Comparison of ENCODE assay signal across 21 cellular contexts in the genomic region with DNA sequence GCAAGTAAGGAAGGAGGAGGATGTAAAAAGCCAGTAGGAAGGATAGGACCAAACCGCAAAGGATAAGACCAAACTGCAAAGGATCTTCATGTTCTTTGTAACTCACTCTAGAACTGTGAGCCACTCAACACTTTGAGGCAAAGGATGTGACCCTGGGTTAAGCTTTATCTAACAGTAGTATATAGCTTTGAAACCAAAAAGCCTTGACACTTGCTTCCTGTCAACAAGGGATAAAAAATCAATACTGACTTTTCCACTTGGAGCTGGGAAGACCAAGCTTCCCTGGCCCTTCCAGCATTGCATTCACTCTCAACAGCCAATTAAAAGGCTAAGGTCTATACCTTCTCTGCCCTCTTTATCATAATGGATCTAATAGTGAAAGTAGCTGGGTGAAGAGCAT. TPM values are rescaled to one million over a fixed set of nuclear protein-coding genes. Genes with fewer than 3 reads are reported as not detected.
DNase-seq lines count a peak whose midpoint lies in the region; ATAC-seq, FAIRE-seq and TF ChIP-seq lines count a peak whose summit lies in the region.
"Had no signal": no experiment of that assay in that cellular context is flagged by ENCODE, and none has a peak within 500 bp of the region (broad histone marks: within the 10 kb centered on the region; RNA-seq: fewer than 3 reads in every experiment).

No MANE protein-coding gene starts in this region.

- peaks cover 35% of the 10 kb centered on the region for H3K4me1 Mint-ChIP-seq in activated naive CD4-positive, alpha-beta T cell treated with anti-CD3 and anti-CD28 coated beads, Interleukin-2, amount 10 ng/mL, durations not matched to agents 7 days and 5 days
- peaks cover 19% of the 10 kb centered on the region for H3K4me1 Mint-ChIP-seq in activated naive CD4-positive, alpha-beta T cell treated with anti-CD3 and anti-CD28 coated beads for 36 hours (ENCODE audit: low read depth)
- H3K4me1 Mint-ChIP-seq in activated CD4-positive, alpha-beta memory T cell treated with anti-CD3 and anti-CD28 coated beads for 36 hours (ENCODE audit: low read depth), result peaks cover 17% of the 10 kb centered on the region

- H3K9ac ChIP-seq in HepG2 (ENCODE audit: insufficient read depth, low read depth, low read length), result no peak overlapping the region
- H3K9ac ChIP-seq in skeletal muscle tissue (ENCODE audit: low read depth in 1 of 3, low read length in 3 of 3), result no peak overlapping the region

- H3K4me3 ChIP-seq in HepG2 (replicated peaks in 1 of 3; ENCODE audit: insufficient read depth in 1 of 3, low read depth in 2 of 3, low read length in 3 of 3), result no peak overlapping the region
- peak overlapping the region in 1 of 3 donors; percentile 35 for H3K4me3 ChIP-seq in skeletal muscle tissue (ENCODE audit: low read length in 3 of 3)

- H2AFZ ChIP-seq in HepG2 (ENCODE audit: low read length), result no peak overlapping the region

- peaks cover 34 to 68% of the 10 kb centered on the region in 2 experiments for H3K36me3 ChIP-seq in HepG2 (replicated peaks in 1 of 2; ENCODE audit: control insufficient read depth in 1 of 2, insufficient read depth in 2 of 2, low read length in 2 of 2)
- peaks cover 32 to 40% (median 36%) of the 10 kb centered on the region in 3 donors for H3K36me3 ChIP-seq in skeletal muscle tissue (ENCODE audit: control insufficient read depth in 3 of 3, insufficient read depth in 3 of 3, low read length in 3 of 3)

- H3K27ac ChIP-seq in HepG2 (ENCODE audit: extremely low read length, insufficient read depth, low read length), result peak overlapping the region; percentile 2
- peak overlapping the region; percentile 79 for H3K27ac ChIP-seq in skeletal muscle tissue (ENCODE audit: low read depth, low read length)

- TF ChIP-seq EP300 in HepG2 (IDR thresholded peaks at IDR 0.05; ENCODE audit: low read depth in 2 of 2, low read length in 2 of 2) (no peak), HepG2 (CRISPR knock-in tag; IDR thresholded peaks at IDR 0.05; ENCODE audit: borderline replicate concordance) (no peak)

- H4K20me1 ChIP-seq in HepG2 (ENCODE audit: insufficient read depth, low read length), result no peaks in the 10 kb centered on the region

- no peak overlapping the region for H3K4me2 ChIP-seq in HepG2 (ENCODE audit: low read depth, low read length)

- H3K9me3 ChIP-seq in HepG2 (ENCODE audit: low read length), result no peaks in the 10 kb centered on the region
- H3K9me3 ChIP-seq in skeletal muscle tissue (ENCODE audit: control insufficient read depth in 3 of 3, low read length in 3 of 3), result no peaks in the 10 kb centered on the region

- no peaks in the 10 kb centered on the region for H3K27me3 Mint-ChIP-seq in activated naive CD4-positive, alpha-beta T cell treated with anti-CD3 and anti-CD28 coated beads, Interleukin-2, amount 10 ng/mL, durations not matched to agents 7 days and 5 days
- no peaks in the 10 kb centered on the region for H3K27me3 Mint-ChIP-seq in activated naive CD4-positive, alpha-beta T cell treated with anti-CD3 and anti-CD28 coated beads for 36 hours (ENCODE audit: low read depth)
- H3K27me3 Mint-ChIP-seq in activated CD4-positive, alpha-beta memory T cell treated with anti-CD3 and anti-CD28 coated beads for 36 hours, result no peaks in the 10 kb centered on the region
- H3K27me3 Mint-ChIP-seq: CD8-positive, alpha-beta memory T cell had no signal

- no peak for TF ChIP-seq POLR2A in HepG2 (IDR thresholded peaks at IDR 0.05; ENCODE audit: insufficient read depth in 1 of 2, low read depth in 2 of 2, low read length in 2 of 2)

- H3K36me3 Mint-ChIP-seq in activated naive CD4-positive, alpha-beta T cell treated with anti-CD3 and anti-CD28 coated beads, Interleukin-2, amount 10 ng/mL, durations not matched to agents 7 days and 5 days, result peaks cover 59% of the 10 kb centered on the region
- peaks cover 34% of the 10 kb centered on the region for H3K36me3 Mint-ChIP-seq in activated naive CD4-positive, alpha-beta T cell treated with anti-CD3 and anti-CD28 coated beads for 36 hours (ENCODE audit: low read depth)
- H3K36me3 Mint-ChIP-seq in activated CD4-positive, alpha-beta memory T cell treated with anti-CD3 and anti-CD28 coated beads for 36 hours, result peaks cover 36% of the 10 kb centered on the region

- WGBS in HepG2 (ENCODE audit: low lambda C conversion rate), result 86% methylated on average over 1 of the region's 1 CpG

- ATAC-seq in HepG2 (peak; percentile 84), HG03439 (IDR thresholded peaks at IDR 0.05; ENCODE audit: unreplicated experiment) (no peak), HG03135 (IDR thresholded peaks at IDR 0.05; ENCODE audit: unreplicated experiment) (no peak)
- ATAC-seq: left colon had no signal

- no peak for TF ChIP-seq RAD21 in HepG2 (CRISPR knock-in tag; IDR thresholded peaks at IDR 0.05)

- no peak for DNase-seq in activated naive CD4-positive, alpha-beta T cell treated with anti-CD3 and anti-CD28 coated beads, Interleukin-2, amount 10 ng/mL, durations not matched to agents 7 days and 5 days
- DNase-seq in activated naive CD4-positive, alpha-beta T cell treated with anti-CD3 and anti-CD28 coated beads for 36 hours, result no peak
- DNase-seq in activated CD4-positive, alpha-beta memory T cell treated with anti-CD3 and anti-CD28 coated beads for 36 hours, result no peak
- DNase-seq in HepG2 (ENCODE audit: low spot score) (no peak), NCI-H1436 treated with DMSO at 0.1 percent for 48 hours (lab: John Stamatoyannopoulos, UW) (no peak)
- DNase-seq: activated effector memory CD4-positive, alpha-beta T cell treated with anti-CD3 and anti-CD28 coated beads, Interleukin-2, amount 50 U/mL, for 16 hours; amniotic stem cell; CD8-positive, alpha-beta memory T cell; DMS53; GDM1; head of caudate nucleus; left colon; NCI-H2171 treated with DMSO at 0.1 percent for 48 hours; NCI-H524 treated with DMSO at 0.1 percent for 48 hours had no signal

- intact Hi-C loops in activated naive CD4-positive, alpha-beta T cell treated with anti-CD3 and anti-CD28 coated beads for 36 hours (cut with micrococcal nuclease), result loop anchor here (5.0 kb wide), 1 partner anchor 146 kb away; a partner anchor contains a TSS
- intact Hi-C loops in activated CD4-positive, alpha-beta memory T cell treated with anti-CD3 and anti-CD28 coated beads for 36 hours (cut with micrococcal nuclease), result no loop called here
- intact Hi-C loops in HepG2 (cut with micrococcal nuclease; ENCODE audit: unreplicated experiment), result no loop called here

- FAIRE-seq in HepG2 (lab: Jason Lieb, UNC), result no peak
- FAIRE-seq: GM18507, H54, urothelium cell line had no signal

- H3K27me3 ChIP-seq in HepG2 (ENCODE audit: control insufficient read depth in 1 of 2, insufficient read depth in 2 of 2, low read length in 2 of 2), result no peaks in the 10 kb centered on the region
- no peaks in the 10 kb centered on the region for H3K27me3 ChIP-seq in skeletal muscle tissue (ENCODE audit: control insufficient read depth in 3 of 3, insufficient read depth in 3 of 3, low read length in 3 of 3)

- no peak overlapping the region for H3K4me3 Mint-ChIP-seq in activated naive CD4-positive, alpha-beta T cell treated with anti-CD3 and anti-CD28 coated beads, Interleukin-2, amount 10 ng/mL, durations not matched to agents 7 days and 5 days
- H3K4me3 Mint-ChIP-seq in activated naive CD4-positive, alpha-beta T cell treated with anti-CD3 and anti-CD28 coated beads for 36 hours, result no peak overlapping the region
- no peak overlapping the region for H3K4me3 Mint-ChIP-seq in activated CD4-positive, alpha-beta memory T cell treated with anti-CD3 and anti-CD28 coated beads for 36 hours
- H3K4me3 Mint-ChIP-seq: CD8-positive, alpha-beta memory T cell had no signal

- H3K9me3 Mint-ChIP-seq in activated naive CD4-positive, alpha-beta T cell treated with anti-CD3 and anti-CD28 coated beads, Interleukin-2, amount 10 ng/mL, durations not matched to agents 7 days and 5 days, result no peaks in the 10 kb centered on the region
- H3K9me3 Mint-ChIP-seq in activated naive CD4-positive, alpha-beta T cell treated with anti-CD3 and anti-CD28 coated beads for 36 hours, result no peaks in the 10 kb centered on the region
- H3K9me3 Mint-ChIP-seq in activated CD4-positive, alpha-beta memory T cell treated with anti-CD3 and anti-CD28 coated beads for 36 hours, result no peaks in the 10 kb centered on the region
- H3K9me3 Mint-ChIP-seq: CD8-positive, alpha-beta memory T cell had no signal

- TF ChIP-seq CTCF in HepG2 (CRISPR knock-in tag; IDR thresholded peaks at IDR 0.05), result no peak

- no peaks in the 10 kb centered on the region for H3K79me2 ChIP-seq in HepG2 (ENCODE audit: insufficient read depth, low read length)

- peaks cover 17% of the 10 kb centered on the region for H3K4me1 ChIP-seq in HepG2 (ENCODE audit: insufficient read depth, low read length)
- H3K4me1 ChIP-seq in skeletal muscle tissue (ENCODE audit: control insufficient read depth in 3 of 3, insufficient read depth in 3 of 3, low read length in 3 of 3), result peaks cover 17 to 28% (median 21%) of the 10 kb centered on the region in 3 donors

- in situ Hi-C loops in HepG2 (cut with HindIII; ENCODE audit: extremely low pct_ligation_motif_present, low pct_unique_long_range_greater_than_20kb), result no loop called here

- POLR2A ChIA-PET in activated CD4-positive, alpha-beta memory T cell treated with anti-CD3 and anti-CD28 coated beads for 36 hours (lab: Charles Lee), result no interaction called here
- POLR2A ChIA-PET in HepG2 (lab: Yijun Ruan, JAX), result interaction anchor here (1.1 kb wide), 1 partner anchor 21 kb away, joined by 4 read pairs; a partner anchor contains a TSS

- no TSS peak for BruUV-seq in HepG2 (replicated peaks; lab: Mats Ljungman, UMichigan)

- CTCF ChIA-PET in activated naive CD4-positive, alpha-beta T cell treated with anti-CD3 and anti-CD28 coated beads, Interleukin-2, amount 10 ng/mL, durations not matched to agents 7 days and 5 days (lab: Charles Lee), result interaction anchor here (1.1 kb wide), 1 partner anchor 11 kb away, joined by 3 read pairs; no protein-coding TSS in a partner anchor
- CTCF ChIA-PET in activated naive CD4-positive, alpha-beta T cell treated with anti-CD3 and anti-CD28 coated beads for 36 hours (lab: Charles Lee), result interaction anchor here (0.6 kb wide), 1 partner anchor 187 kb away, joined by 3 read pairs; no protein-coding TSS in a partner anchor
- CTCF ChIA-PET in activated CD4-positive, alpha-beta memory T cell treated with anti-CD3 and anti-CD28 coated beads for 36 hours (lab: Charles Lee), result interaction anchor here (0.7 to 1.1 kb wide), 2 partner anchors 209 to 250 kb away, joined by 3 read pairs; no protein-coding TSS in a partner anchor
- CTCF ChIA-PET in HepG2 (lab: Yijun Ruan, JAX; ENCODE audit: low intra/inter-chr PET ratio, low total read pairs), result no interaction called here

- peak overlapping the region; percentile 53 for H3K27ac Mint-ChIP-seq in activated naive CD4-positive, alpha-beta T cell treated with anti-CD3 and anti-CD28 coated beads, Interleukin-2, amount 10 ng/mL, durations not matched to agents 7 days and 5 days
- no peak overlapping the region for H3K27ac Mint-ChIP-seq in activated naive CD4-positive, alpha-beta T cell treated with anti-CD3 and anti-CD28 coated beads for 36 hours
- H3K27ac Mint-ChIP-seq in activated CD4-positive, alpha-beta memory T cell treated with anti-CD3 and anti-CD28 coated beads for 36 hours, result peak overlapping the region; percentile 88

RNA-seq across cellular contexts. Expression of a gene that starts 22.0 kb away (rescaled TPM):
- 10 to 100 TPM; 33.0 to 37.5 TPM for total RNA-seq in activated naive CD4-positive, alpha-beta T cell treated with anti-CD3 and anti-CD28 coated beads for 36 hours
- 10 to 100 TPM; 33.7 to 39.4 TPM for total RNA-seq in activated CD4-positive, alpha-beta memory T cell treated with anti-CD3 and anti-CD28 coated beads for 36 hours
- total RNA-seq in HepG2 (2016; rRNA removed; fragmentation: Illumina TruSeq; extraction: Trizol), result 37.3 and 43.9 TPM in 2 replicates
- 7.8 and 8.3 TPM in 2 replicates for total RNA-seq in HepG2 (2016; cell fraction: cytosol; rRNA removed; fragmentation: Illumina TruSeq; extraction: Trizol; ENCODE audit: low read depth)
- total RNA-seq in HepG2 (2016; cell fraction: insoluble cytoplasmic fraction; rRNA removed; fragmentation: Illumina TruSeq; extraction: Trizol), result 35.6 and 36.6 TPM in 2 replicates
- 26.4 and 26.5 TPM in 2 replicates for total RNA-seq in HepG2 (2016; cell fraction: membrane; rRNA removed; fragmentation: Illumina TruSeq; extraction: Trizol)
- 40.0 and 44.1 TPM in 2 replicates for total RNA-seq in HepG2 (2016; cell fraction: nucleus; rRNA removed; fragmentation: Illumina TruSeq; extraction: Trizol)
- 20.8 and 28.2 TPM in 2 replicates for polyA plus RNA-seq in HepG2 (2011; rRNA removed)
- 17.0 and 17.8 TPM in 2 replicates for polyA plus RNA-seq in HepG2 (2011; cell fraction: cytosol; rRNA removed)
- 63.0 and 65.8 TPM in 2 replicates for polyA plus RNA-seq in HepG2 (2011; cell fraction: nucleus; rRNA removed)
- polyA plus RNA-seq in HepG2 (2012), result 28.9 and 35.1 TPM in 2 replicates
- polyA plus RNA-seq in HepG2 (2016; cell fraction: cytosol; fragmentation: Illumina TruSeq; extraction: Trizol; ENCODE audit: low read depth), result 3.4 TPM in 2 replicates
- 26.9 and 34.3 TPM in 2 replicates for polyA plus RNA-seq in HepG2 (2016; cell fraction: insoluble cytoplasmic fraction; fragmentation: Illumina TruSeq; extraction: Trizol; ENCODE audit: low read depth)
- polyA plus RNA-seq in HepG2 (2016; cell fraction: membrane; fragmentation: Illumina TruSeq; extraction: Trizol; ENCODE audit: low read depth), result 12.0 and 12.5 TPM in 2 replicates
- 50.8 and 58.3 TPM in 2 replicates for polyA plus RNA-seq in HepG2 (2016; cell fraction: nucleus; fragmentation: Illumina TruSeq; extraction: Trizol; ENCODE audit: insufficient read depth, low read depth)
- polyA minus RNA-seq in HepG2 (2011; rRNA and poly(A)+ RNA removed; ENCODE audit: low replicate concordance), result 85.2 and 180 TPM in 2 replicates
- 19.0 and 20.2 TPM in 2 replicates for polyA minus RNA-seq in HepG2 (2011; cell fraction: cytosol; rRNA and poly(A)+ RNA removed)
- polyA minus RNA-seq in HepG2 (2011; cell fraction: nucleus; rRNA and poly(A)+ RNA removed), result 73.1 and 81.1 TPM in 2 replicates
- 23.5 TPM for total RNA-seq in skeletal muscle tissue

RNA-seq across cellular contexts. Expression of a gene that starts 26.4 kb away (rescaled TPM):
- not detected for total RNA-seq in activated naive CD4-positive, alpha-beta T cell treated with anti-CD3 and anti-CD28 coated beads for 36 hours
- total RNA-seq in activated CD4-positive, alpha-beta memory T cell treated with anti-CD3 and anti-CD28 coated beads for 36 hours, result not detected
- total RNA-seq in HepG2 (2016; rRNA removed; fragmentation: Illumina TruSeq; extraction: Trizol) (0.02 TPM in 1 of 2 replicates, not detected in the other), skeletal muscle tissue (0.52 TPM)
- not detected in 2 replicates for total RNA-seq in HepG2 (2016; cell fraction: cytosol; rRNA removed; fragmentation: Illumina TruSeq; extraction: Trizol; ENCODE audit: low read depth)
- total RNA-seq in HepG2 (2016; cell fraction: insoluble cytoplasmic fraction; rRNA removed; fragmentation: Illumina TruSeq; extraction: Trizol), result 0.02 TPM in 1 of 2 replicates, not detected in the other
- 0.03 TPM in 1 of 2 replicates, not detected in the other for total RNA-seq in HepG2 (2016; cell fraction: membrane; rRNA removed; fragmentation: Illumina TruSeq; extraction: Trizol)
- total RNA-seq in HepG2 (2016; cell fraction: nucleus; rRNA removed; fragmentation: Illumina TruSeq; extraction: Trizol), result 0.12 and 0.16 TPM in 2 replicates
- 0.08 and 0.22 TPM in 2 replicates for polyA plus RNA-seq in HepG2 (2011; rRNA removed)
- polyA plus RNA-seq in HepG2 (2011; cell fraction: cytosol; rRNA removed), result 0.01 and 0.03 TPM in 2 replicates
- 1.2 and 1.4 TPM in 2 replicates for polyA plus RNA-seq in HepG2 (2011; cell fraction: nucleus; rRNA removed)
- polyA plus RNA-seq in HepG2 (2012), result 0.09 and 0.15 TPM in 2 replicates
- polyA plus RNA-seq in HepG2 (2016; cell fraction: cytosol; fragmentation: Illumina TruSeq; extraction: Trizol; ENCODE audit: low read depth), result not detected in 2 replicates
- not detected in 2 replicates for polyA plus RNA-seq in HepG2 (2016; cell fraction: insoluble cytoplasmic fraction; fragmentation: Illumina TruSeq; extraction: Trizol; ENCODE audit: low read depth)
- polyA plus RNA-seq in HepG2 (2016; cell fraction: membrane; fragmentation: Illumina TruSeq; extraction: Trizol; ENCODE audit: low read depth), result not detected in 2 replicates
- 0.12 and 0.25 TPM in 2 replicates for polyA plus RNA-seq in HepG2 (2016; cell fraction: nucleus; fragmentation: Illumina TruSeq; extraction: Trizol; ENCODE audit: insufficient read depth, low read depth)
- polyA minus RNA-seq in HepG2 (2011; rRNA and poly(A)+ RNA removed; ENCODE audit: low replicate concordance), result 0.07 and 0.16 TPM in 2 replicates
- polyA minus RNA-seq in HepG2 (2011; cell fraction: cytosol; rRNA and poly(A)+ RNA removed), result not detected in 2 replicates
- polyA minus RNA-seq in HepG2 (2011; cell fraction: nucleus; rRNA and poly(A)+ RNA removed), result 0.25 and 0.26 TPM in 2 replicates
- total RNA-seq: CD8-positive, alpha-beta memory T cell; SK-MEL-5 had no signal
- polyA plus RNA-seq: CD8-positive, alpha-beta memory T cell had no signal
